ENCODE assay signal across 1 cellular context in the genomic region with DNA sequence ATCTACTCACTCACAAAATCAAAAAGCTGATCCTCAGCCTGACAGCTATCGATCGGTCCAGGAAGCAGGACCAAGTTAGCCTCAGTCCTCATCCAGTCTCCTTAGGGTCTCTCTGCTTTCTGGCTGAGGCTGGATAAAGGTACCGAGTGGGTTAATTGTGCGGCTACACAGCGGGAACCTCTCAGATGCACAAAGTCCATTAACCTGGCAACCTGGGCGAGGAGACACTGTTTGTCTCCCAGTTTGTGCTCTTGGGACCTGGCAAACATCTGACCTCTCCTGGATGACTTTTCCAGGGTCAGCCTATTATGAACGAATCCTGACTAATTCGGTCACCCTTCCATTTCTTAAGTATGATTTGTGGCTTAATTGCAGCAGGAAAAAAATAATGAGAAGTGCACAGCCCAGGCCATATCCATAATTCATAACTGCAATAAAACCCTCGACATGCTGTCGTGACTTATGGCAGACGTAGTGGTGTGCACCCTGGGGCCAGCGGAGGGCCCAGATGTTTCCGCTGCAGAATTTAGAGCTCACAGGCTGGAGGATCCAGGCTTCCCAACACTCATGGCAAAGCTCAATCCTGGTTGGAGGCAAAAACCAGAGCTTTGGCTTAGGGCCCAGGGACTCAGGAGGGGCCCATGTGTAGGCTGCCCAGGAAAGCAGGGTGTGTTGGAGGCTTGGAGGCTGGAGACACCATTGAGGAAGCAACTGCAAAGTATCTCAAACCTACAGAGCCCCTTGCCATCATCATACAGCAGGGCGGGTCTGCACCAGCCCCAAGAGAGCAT.
TF ChIP-seq lines count a peak whose summit lies in the region.

No MANE protein-coding gene starts in this region.

TF ChIP-seq in HepG2, 621 proteins besides CTCF, POLR2A, EP300 and RAD21 (continued from another document and continues in another):
- TF ChIP-seq ATF3 (CRISPR knock-in tag; IDR thresholded peaks at IDR 0.05) = no peak
- TF ChIP-seq ZNF225 (CRISPR knock-in tag; IDR thresholded peaks at IDR 0.05) = no peak
- no peak for TF ChIP-seq ZBTB46 (CRISPR knock-in tag; IDR thresholded peaks at IDR 0.05; ENCODE audit: borderline replicate concordance)
- TF ChIP-seq NCOA1 (CRISPR knock-in tag; IDR thresholded peaks at IDR 0.05) = 0 out of 2 replicates have a peak, but pooled peaks have one; percentile 64
- TF ChIP-seq HOXA3 (CRISPR knock-in tag; IDR thresholded peaks at IDR 0.05) = peak; percentile 75; the same call in 1 of the 2 replicates
- TF ChIP-seq ZNF562 (CRISPR knock-in tag; IDR thresholded peaks at IDR 0.05; ENCODE audit: borderline replicate concordance) = no peak
- TF ChIP-seq ZNF143 (CRISPR knock-in tag; IDR thresholded peaks at IDR 0.05) = no peak
- no peak for TF ChIP-seq ZNF337 (CRISPR knock-in tag; IDR thresholded peaks at IDR 0.05; ENCODE audit: borderline replicate concordance, low read depth)
- no peak for TF ChIP-seq SNRNP70 (IDR thresholded peaks at IDR 0.05; ENCODE audit: low read depth, low read length)
- TF ChIP-seq, protein P1, sequence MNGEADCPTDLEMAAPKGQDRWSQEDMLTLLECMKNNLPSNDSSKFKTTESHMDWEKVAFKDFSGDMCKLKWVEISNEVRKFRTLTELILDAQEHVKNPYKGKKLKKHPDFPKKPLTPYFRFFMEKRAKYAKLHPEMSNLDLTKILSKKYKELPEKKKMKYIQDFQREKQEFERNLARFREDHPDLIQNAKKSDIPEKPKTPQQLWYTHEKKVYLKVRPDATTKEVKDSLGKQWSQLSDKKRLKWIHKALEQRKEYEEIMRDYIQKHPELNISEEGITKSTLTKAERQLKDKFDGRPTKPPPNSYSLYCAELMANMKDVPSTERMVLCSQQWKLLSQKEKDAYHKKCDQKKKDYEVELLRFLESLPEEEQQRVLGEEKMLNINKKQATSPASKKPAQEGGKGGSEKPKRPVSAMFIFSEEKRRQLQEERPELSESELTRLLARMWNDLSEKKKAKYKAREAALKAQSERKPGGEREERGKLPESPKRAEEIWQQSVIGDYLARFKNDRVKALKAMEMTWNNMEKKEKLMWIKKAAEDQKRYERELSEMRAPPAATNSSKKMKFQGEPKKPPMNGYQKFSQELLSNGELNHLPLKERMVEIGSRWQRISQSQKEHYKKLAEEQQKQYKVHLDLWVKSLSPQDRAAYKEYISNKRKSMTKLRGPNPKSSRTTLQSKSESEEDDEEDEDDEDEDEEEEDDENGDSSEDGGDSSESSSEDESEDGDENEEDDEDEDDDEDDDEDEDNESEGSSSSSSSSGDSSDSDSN (CRISPR knock-in tag; IDR thresholded peaks at IDR 0.05) = 0 out of 2 replicates have a peak, but pooled peaks have one; percentile 18
- no peak for TF ChIP-seq PTBP1 (IDR thresholded peaks at IDR 0.05; ENCODE audit: low read depth, low read length, poor library complexity, severe bottlenecking)
- TF ChIP-seq ZBTB26 (CRISPR knock-in tag; IDR thresholded peaks at IDR 0.05; ENCODE audit: borderline replicate concordance) = no peak
- no peak for TF ChIP-seq ELF4 (CRISPR knock-in tag; IDR thresholded peaks at IDR 0.05; ENCODE audit: borderline replicate concordance)
- TF ChIP-seq NFAT5 (CRISPR knock-in tag; IDR thresholded peaks at IDR 0.05) = no peak
- no peak for TF ChIP-seq HCFC1 (IDR thresholded peaks at IDR 0.05; ENCODE audit: low read depth, low read length)
- no peak for TF ChIP-seq ZNF24 (IDR thresholded peaks at IDR 0.05)
- TF ChIP-seq ZNF281 (CRISPR knock-in tag; IDR thresholded peaks at IDR 0.05; ENCODE audit: borderline replicate concordance) = no peak
- no peak for TF ChIP-seq SNAI1 (CRISPR knock-in tag; IDR thresholded peaks at IDR 0.05; ENCODE audit: borderline replicate concordance)
- no peak for TF ChIP-seq ZNF205 (CRISPR knock-in tag; IDR thresholded peaks at IDR 0.05)
- TF ChIP-seq ZNF207 (IDR thresholded peaks at IDR 0.05; ENCODE audit: borderline replicate concordance) = no peak
- no peak for TF ChIP-seq MTA3 (CRISPR knock-in tag; IDR thresholded peaks at IDR 0.05)
- TF ChIP-seq ONECUT2 (CRISPR knock-in tag; IDR thresholded peaks at IDR 0.05) = no peak; the same call in 1 of the 2 replicates
- TF ChIP-seq ZNF121 (CRISPR knock-in tag; IDR thresholded peaks at IDR 0.05) = no peak
- TF ChIP-seq, protein P2, sequence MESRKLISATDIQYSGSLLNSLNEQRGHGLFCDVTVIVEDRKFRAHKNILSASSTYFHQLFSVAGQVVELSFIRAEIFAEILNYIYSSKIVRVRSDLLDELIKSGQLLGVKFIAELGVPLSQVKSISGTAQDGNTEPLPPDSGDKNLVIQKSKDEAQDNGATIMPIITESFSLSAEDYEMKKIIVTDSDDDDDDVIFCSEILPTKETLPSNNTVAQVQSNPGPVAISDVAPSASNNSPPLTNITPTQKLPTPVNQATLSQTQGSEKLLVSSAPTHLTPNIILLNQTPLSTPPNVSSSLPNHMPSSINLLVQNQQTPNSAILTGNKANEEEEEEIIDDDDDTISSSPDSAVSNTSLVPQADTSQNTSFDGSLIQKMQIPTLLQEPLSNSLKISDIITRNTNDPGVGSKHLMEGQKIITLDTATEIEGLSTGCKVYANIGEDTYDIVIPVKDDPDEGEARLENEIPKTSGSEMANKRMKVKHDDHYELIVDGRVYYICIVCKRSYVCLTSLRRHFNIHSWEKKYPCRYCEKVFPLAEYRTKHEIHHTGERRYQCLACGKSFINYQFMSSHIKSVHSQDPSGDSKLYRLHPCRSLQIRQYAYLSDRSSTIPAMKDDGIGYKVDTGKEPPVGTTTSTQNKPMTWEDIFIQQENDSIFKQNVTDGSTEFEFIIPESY (CRISPR knock-in tag; IDR thresholded peaks at IDR 0.05) = no peak
- no peak for TF ChIP-seq ZNF326 (CRISPR knock-in tag; IDR thresholded peaks at IDR 0.05; ENCODE audit: borderline replicate concordance)
- no peak for TF ChIP-seq RORA (CRISPR knock-in tag; IDR thresholded peaks at IDR 0.05)
- TF ChIP-seq NR2F2 (IDR thresholded peaks at IDR 0.05; ENCODE audit: borderline replicate concordance, low read depth) = peak; percentile 45; the same call in 1 of the 2 replicates
- no peak for TF ChIP-seq ZNF761 (CRISPR knock-in tag; conservative IDR thresholded peaks at IDR 0.05)
- TF ChIP-seq CENPBD1 (CRISPR knock-in tag; IDR thresholded peaks at IDR 0.05; ENCODE audit: borderline replicate concordance, low read depth) = no peak
- TF ChIP-seq KDM2A (CRISPR knock-in tag; IDR thresholded peaks at IDR 0.05; ENCODE audit: borderline replicate concordance, low read depth) = no peak
- TF ChIP-seq KDM5B (CRISPR knock-in tag; IDR thresholded peaks at IDR 0.05; ENCODE audit: borderline replicate concordance) = no peak
- no peak for TF ChIP-seq NONO (IDR thresholded peaks at IDR 0.05)
- TF ChIP-seq NONO (CRISPR knock-in tag; conservative IDR thresholded peaks at IDR 0.05) = 0 out of 2 replicates have a peak, but pooled peaks have one; percentile 14
- TF ChIP-seq ZNF292 (CRISPR knock-in tag; IDR thresholded peaks at IDR 0.05; ENCODE audit: borderline replicate concordance, low read depth) = no peak; the same call in 1 of the 2 replicates
- TF ChIP-seq, protein P3, sequence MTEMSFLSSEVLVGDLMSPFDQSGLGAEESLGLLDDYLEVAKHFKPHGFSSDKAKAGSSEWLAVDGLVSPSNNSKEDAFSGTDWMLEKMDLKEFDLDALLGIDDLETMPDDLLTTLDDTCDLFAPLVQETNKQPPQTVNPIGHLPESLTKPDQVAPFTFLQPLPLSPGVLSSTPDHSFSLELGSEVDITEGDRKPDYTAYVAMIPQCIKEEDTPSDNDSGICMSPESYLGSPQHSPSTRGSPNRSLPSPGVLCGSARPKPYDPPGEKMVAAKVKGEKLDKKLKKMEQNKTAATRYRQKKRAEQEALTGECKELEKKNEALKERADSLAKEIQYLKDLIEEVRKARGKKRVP (CRISPR knock-in tag; IDR thresholded peaks at IDR 0.05) = no peak
- TF ChIP-seq MED8 (CRISPR knock-in tag; IDR thresholded peaks at IDR 0.05; ENCODE audit: insufficient replicate concordance) = no peak
- no peak; the same call in 1 of the 2 replicates for TF ChIP-seq ZNF83 (CRISPR knock-in tag; IDR thresholded peaks at IDR 0.05; ENCODE audit: borderline replicate concordance)
- no peak for TF ChIP-seq NFRKB (IDR thresholded peaks at IDR 0.05)
- no peak for TF ChIP-seq FOXO4 (CRISPR knock-in tag; conservative IDR thresholded peaks at IDR 0.05)
